In the genomic region with DNA sequence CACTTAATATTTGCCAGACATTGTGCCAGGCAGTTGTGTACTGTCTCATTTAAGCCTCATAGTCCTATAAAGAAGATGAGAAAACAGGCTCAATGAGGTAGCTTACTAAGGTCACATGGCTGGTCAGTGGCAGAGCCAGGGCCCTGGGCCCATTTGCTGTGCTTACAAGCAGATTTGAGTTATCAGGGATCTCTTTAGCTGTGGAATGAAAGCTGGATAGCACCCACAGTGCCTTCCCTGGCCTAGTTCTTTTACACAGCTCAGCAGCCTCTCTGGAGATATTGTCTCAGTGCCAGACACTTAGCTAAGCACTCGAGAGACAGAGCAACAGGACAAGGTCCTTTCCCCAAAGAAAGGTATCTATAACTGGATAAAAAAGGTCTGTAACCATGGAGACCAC, we compare ENCODE assay signal across 19 cellular contexts. TPM values are rescaled to one million over a fixed set of nuclear protein-coding genes. Genes with fewer than 3 reads are reported as not detected.
DNase-seq lines count a peak whose midpoint lies in the region; ATAC-seq lines count a peak whose summit lies in the region.
"Had no signal": no experiment of that assay in that cellular context is flagged by ENCODE, and none has a peak within 500 bp of the region (broad histone marks: within the 10 kb centered on the region; RNA-seq: fewer than 3 reads in every experiment).

No MANE protein-coding gene starts in this region.

- H3K36me3 ChIP-seq in SJCRH30: no peaks in the 10 kb centered on the region

- DNase-seq in NCI-H1105 treated with DMSO at 0.1 percent for 48 hours (lab: John Stamatoyannopoulos, UW): peak; percentile 27
- DNase-seq in NCI-H1105 (lab: John Stamatoyannopoulos, UW): no peak
- DNase-seq in SJCRH30: no peak
- DNase-seq in Right ventricle myocardium superior: peak; percentile 75
- peak; percentile 11 for DNase-seq in occipital lobe (lab: John Stamatoyannopoulos, UW)
- no peak for DNase-seq in RPMI8226
- DNase-seq in SIG-M5 treated with dmso at 0.1 percent for 504 hours (lab: John Stamatoyannopoulos, UW; ENCODE audit: unreplicated experiment): no peak
- DNase-seq: activated CD4-positive, CD25-positive, alpha-beta regulatory T cell treated with anti-CD3 and anti-CD28 coated beads, Interleukin-2, amount 50 U/mL, for 72 hours; activated CD8-positive, alpha-beta memory T cell treated with anti-CD3 and anti-CD28 coated beads, Interleukin-2, amount 50 U/mL, for 4 hours; cerebellar nuclear complex; gastrocnemius medialis; GF-D8; Karpas-422; NCI-H526 treated with DMSO at 0.1 percent for 48 hours; psoas muscle had no signal

- H3K4me3 ChIP-seq in SJCRH30: no peak overlapping the region

- ATAC-seq in Right ventricle myocardium superior (ENCODE audit: poor library complexity) (peak; percentile 68), HG02588 (IDR thresholded peaks at IDR 0.05; ENCODE audit: unreplicated experiment) (no peak)
- ATAC-seq: gastrocnemius medialis, Panc1 had no signal

- no peaks in the 10 kb centered on the region for H3K27me3 ChIP-seq in SJCRH30

- no peaks in the 10 kb centered on the region for H3K9me3 ChIP-seq in SJCRH30 (replicated peaks)
- H3K9me3 ChIP-seq: gastrocnemius medialis, psoas muscle had no signal

- intact Hi-C loops in Right ventricle myocardium superior (cut with DNase I): loop anchor here (10.0 kb wide), 1 partner anchor 120 kb away; a partner anchor contains a TSS

- peaks cover 52% of the 10 kb centered on the region for H3K4me1 ChIP-seq in SJCRH30

- H3K27ac ChIP-seq in SJCRH30: peak overlapping the region; percentile 73
- H3K27ac ChIP-seq: gastrocnemius medialis, psoas muscle had no signal

RNA-seq across cellular contexts. Expression of a gene that starts 6.1 kb away (rescaled TPM):
- total RNA-seq in SJCRH30 (2014; rRNA removed; shearing (Covaris generic)): 5.4 and 5.8 TPM in 2 replicates
- total RNA-seq in Right ventricle myocardium superior: 4.3 TPM
- 6.9 TPM for total RNA-seq in occipital lobe

RNA-seq across cellular contexts. Expression of a gene that starts 21.3 kb away (rescaled TPM):
- total RNA-seq in SJCRH30 (2014; rRNA removed; shearing (Covaris generic)): 0.08 and 0.28 TPM in 2 replicates
- 0.86 TPM for total RNA-seq in Right ventricle myocardium superior
- 0.16 TPM for total RNA-seq in occipital lobe
- total RNA-seq: endothelial cell of umbilical vein, gastrocnemius medialis, subcutaneous adipose tissue had no signal

Comparison
In these comparisons a context has a peak if more than half of its experiments do, and no peak if none do; other contexts are left out.
1. DNase-seq: peak in NCI-H1105 treated with DMSO at 0.1 percent for 48 hours (single experiment), Right ventricle myocardium superior (single experiment) and occipital lobe (single experiment); none in NCI-H1105 (single experiment), SJCRH30 (0 of 2), RPMI8226 (single experiment) and SIG-M5 treated with dmso at 0.1 percent for 504 hours (single experiment).